1 cellular context compared by ENCODE assay signal in the genomic region with DNA sequence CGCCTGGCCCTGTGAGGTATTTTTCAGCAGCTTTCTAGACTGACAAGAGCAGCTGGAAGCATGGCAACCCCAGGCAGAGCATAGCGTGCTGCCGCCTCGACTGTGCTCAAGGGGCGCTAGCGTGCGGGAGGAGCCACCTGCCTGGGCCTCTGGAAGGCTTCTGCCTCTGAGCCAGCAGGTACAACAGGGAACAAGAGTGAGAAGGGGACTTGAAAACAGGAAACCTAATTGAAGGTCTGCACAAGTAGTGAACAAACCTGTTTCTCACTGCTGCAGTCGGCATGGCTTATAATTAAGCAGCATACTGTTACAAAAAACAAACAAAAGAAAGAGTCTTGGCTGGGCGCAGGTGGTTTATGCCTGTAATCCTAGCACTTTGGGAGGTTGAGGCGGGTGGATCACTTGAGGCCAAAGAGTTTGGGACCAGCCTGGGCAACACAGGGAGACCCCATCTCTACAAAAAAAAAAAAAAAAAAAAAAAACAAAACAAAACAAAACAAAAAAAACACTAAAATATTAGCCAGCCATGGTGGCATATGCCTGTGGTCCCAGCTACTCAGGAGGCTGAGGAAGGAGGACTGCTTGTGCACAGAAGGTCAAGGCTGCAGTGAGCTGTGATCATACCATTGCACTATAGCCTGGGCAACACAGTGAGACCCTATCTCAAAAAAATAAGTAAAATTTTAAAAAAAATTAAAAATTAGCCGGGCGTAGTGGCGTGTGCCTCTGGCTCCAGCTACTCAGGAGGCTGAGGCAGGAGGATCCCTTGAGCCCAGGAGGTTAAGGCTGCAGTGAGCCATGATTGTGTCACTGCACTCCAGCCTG.
TF ChIP-seq lines count a peak whose summit lies in the region.

No MANE protein-coding gene starts in this region.

TF ChIP-seq in HepG2, 621 proteins besides CTCF, POLR2A, EP300 and RAD21 (continued from another document):
- TF ChIP-seq, protein P1, sequence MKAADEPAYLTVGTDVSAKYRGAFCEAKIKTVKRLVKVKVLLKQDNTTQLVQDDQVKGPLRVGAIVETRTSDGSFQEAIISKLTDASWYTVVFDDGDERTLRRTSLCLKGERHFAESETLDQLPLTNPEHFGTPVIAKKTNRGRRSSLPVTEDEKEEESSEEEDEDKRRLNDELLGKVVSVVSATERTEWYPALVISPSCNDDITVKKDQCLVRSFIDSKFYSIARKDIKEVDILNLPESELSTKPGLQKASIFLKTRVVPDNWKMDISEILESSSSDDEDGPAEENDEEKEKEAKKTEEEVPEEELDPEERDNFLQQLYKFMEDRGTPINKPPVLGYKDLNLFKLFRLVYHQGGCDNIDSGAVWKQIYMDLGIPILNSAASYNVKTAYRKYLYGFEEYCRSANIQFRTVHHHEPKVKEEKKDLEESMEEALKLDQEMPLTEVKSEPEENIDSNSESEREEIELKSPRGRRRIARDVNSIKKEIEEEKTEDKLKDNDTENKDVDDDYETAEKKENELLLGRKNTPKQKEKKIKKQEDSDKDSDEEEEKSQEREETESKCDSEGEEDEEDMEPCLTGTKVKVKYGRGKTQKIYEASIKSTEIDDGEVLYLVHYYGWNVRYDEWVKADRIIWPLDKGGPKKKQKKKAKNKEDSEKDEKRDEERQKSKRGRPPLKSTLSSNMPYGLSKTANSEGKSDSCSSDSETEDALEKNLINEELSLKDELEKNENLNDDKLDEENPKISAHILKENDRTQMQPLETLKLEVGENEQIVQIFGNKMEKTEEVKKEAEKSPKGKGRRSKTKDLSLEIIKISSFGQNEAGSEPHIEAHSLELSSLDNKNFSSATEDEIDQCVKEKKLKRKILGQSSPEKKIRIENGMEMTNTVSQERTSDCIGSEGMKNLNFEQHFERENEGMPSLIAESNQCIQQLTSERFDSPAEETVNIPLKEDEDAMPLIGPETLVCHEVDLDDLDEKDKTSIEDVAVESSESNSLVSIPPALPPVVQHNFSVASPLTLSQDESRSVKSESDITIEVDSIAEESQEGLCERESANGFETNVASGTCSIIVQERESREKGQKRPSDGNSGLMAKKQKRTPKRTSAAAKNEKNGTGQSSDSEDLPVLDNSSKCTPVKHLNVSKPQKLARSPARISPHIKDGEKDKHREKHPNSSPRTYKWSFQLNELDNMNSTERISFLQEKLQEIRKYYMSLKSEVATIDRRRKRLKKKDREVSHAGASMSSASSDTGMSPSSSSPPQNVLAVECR (CRISPR knock-in tag; IDR thresholded peaks at IDR 0.05; ENCODE audit: borderline replicate concordance): no peak
- TF ChIP-seq, protein P2, sequence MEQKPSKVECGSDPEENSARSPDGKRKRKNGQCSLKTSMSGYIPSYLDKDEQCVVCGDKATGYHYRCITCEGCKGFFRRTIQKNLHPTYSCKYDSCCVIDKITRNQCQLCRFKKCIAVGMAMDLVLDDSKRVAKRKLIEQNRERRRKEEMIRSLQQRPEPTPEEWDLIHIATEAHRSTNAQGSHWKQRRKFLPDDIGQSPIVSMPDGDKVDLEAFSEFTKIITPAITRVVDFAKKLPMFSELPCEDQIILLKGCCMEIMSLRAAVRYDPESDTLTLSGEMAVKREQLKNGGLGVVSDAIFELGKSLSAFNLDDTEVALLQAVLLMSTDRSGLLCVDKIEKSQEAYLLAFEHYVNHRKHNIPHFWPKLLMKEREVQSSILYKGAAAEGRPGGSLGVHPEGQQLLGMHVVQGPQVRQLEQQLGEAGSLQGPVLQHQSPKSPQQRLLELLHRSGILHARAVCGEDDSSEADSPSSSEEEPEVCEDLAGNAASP (CRISPR knock-in tag; IDR thresholded peaks at IDR 0.05; ENCODE audit: borderline replicate concordance): no peak
- TF ChIP-seq PHF5A (CRISPR knock-in tag; IDR thresholded peaks at IDR 0.05; ENCODE audit: low read depth, unreplicated experiment) (no peak), STAG1 (CRISPR knock-in tag; IDR thresholded peaks at IDR 0.05) (peak; percentile 83), HNRNPL (IDR thresholded peaks at IDR 0.05; ENCODE audit: low read depth, low read length) (no peak), XRCC5 (optimal IDR thresholded peaks at IDR 0.05; ENCODE audit: low read length) (peak; percentile 74), ZNF615 (CRISPR knock-in tag; IDR thresholded peaks at IDR 0.05; ENCODE audit: borderline replicate concordance) (no peak), SNAPC2 (CRISPR knock-in tag; IDR thresholded peaks at IDR 0.05) (no peak), ZBTB1 (CRISPR knock-in tag; IDR thresholded peaks at IDR 0.05; ENCODE audit: borderline replicate concordance) (no peak), ARID2 (CRISPR knock-in tag; IDR thresholded peaks at IDR 0.05; ENCODE audit: borderline replicate concordance) (no peak), ZNF3 (CRISPR knock-in tag; IDR thresholded peaks at IDR 0.05) (no peak), ZNF709 (CRISPR knock-in tag; IDR thresholded peaks at IDR 0.05) (no peak), ZIK1 (CRISPR knock-in tag; IDR thresholded peaks at IDR 0.05; ENCODE audit: borderline replicate concordance, low read depth) (no peak), ZNF770 (CRISPR knock-in tag; IDR thresholded peaks at IDR 0.05) (no peak; the same call in 1 of the 2 replicates), KDM2A (CRISPR knock-in tag; IDR thresholded peaks at IDR 0.05; ENCODE audit: borderline replicate concordance, low read depth) (peak; percentile 53; the same call in 1 of the 2 replicates), KDM6A (CRISPR knock-in tag; IDR thresholded peaks at IDR 0.05; ENCODE audit: low read depth) (no peak), KAT7 (CRISPR knock-in tag; IDR thresholded peaks at IDR 0.05; ENCODE audit: borderline replicate concordance) (no peak), ELF4 (CRISPR knock-in tag; IDR thresholded peaks at IDR 0.05; ENCODE audit: borderline replicate concordance) (no peak), ZNF557 (CRISPR knock-in tag; IDR thresholded peaks at IDR 0.05) (no peak), CREB3 (CRISPR knock-in tag; IDR thresholded peaks at IDR 0.05) (no peak), ZNF737 (CRISPR knock-in tag; IDR thresholded peaks at IDR 0.05; ENCODE audit: borderline replicate concordance) (no peak), SUZ12 (IDR thresholded peaks at IDR 0.05; ENCODE audit: low read depth, low read length) (no peak), DNMT1 (CRISPR knock-in tag; IDR thresholded peaks at IDR 0.05) (no peak), ZNF598 (CRISPR knock-in tag; IDR thresholded peaks at IDR 0.05; ENCODE audit: borderline replicate concordance) (no peak), GATAD2A (CRISPR knock-in tag; IDR thresholded peaks at IDR 0.05) (no peak), ZMYM2 (CRISPR knock-in tag; IDR thresholded peaks at IDR 0.05) (no peak), ZNF552 (CRISPR knock-in tag; IDR thresholded peaks at IDR 0.05; ENCODE audit: borderline replicate concordance) (no peak), SOX6 (IDR thresholded peaks at IDR 0.05) (no peak), SOX6 (CRISPR knock-in tag; IDR thresholded peaks at IDR 0.05) (no peak), SMAD1 (CRISPR knock-in tag; IDR thresholded peaks at IDR 0.05; ENCODE audit: borderline replicate concordance, low read depth) (no peak), ZNF782 (CRISPR knock-in tag; IDR thresholded peaks at IDR 0.05; ENCODE audit: borderline replicate concordance) (no peak), ZNF768 (CRISPR knock-in tag; IDR thresholded peaks at IDR 0.05) (peak; percentile 36; the same call in 1 of the 2 replicates)
- TF ChIP-seq, protein P3, sequence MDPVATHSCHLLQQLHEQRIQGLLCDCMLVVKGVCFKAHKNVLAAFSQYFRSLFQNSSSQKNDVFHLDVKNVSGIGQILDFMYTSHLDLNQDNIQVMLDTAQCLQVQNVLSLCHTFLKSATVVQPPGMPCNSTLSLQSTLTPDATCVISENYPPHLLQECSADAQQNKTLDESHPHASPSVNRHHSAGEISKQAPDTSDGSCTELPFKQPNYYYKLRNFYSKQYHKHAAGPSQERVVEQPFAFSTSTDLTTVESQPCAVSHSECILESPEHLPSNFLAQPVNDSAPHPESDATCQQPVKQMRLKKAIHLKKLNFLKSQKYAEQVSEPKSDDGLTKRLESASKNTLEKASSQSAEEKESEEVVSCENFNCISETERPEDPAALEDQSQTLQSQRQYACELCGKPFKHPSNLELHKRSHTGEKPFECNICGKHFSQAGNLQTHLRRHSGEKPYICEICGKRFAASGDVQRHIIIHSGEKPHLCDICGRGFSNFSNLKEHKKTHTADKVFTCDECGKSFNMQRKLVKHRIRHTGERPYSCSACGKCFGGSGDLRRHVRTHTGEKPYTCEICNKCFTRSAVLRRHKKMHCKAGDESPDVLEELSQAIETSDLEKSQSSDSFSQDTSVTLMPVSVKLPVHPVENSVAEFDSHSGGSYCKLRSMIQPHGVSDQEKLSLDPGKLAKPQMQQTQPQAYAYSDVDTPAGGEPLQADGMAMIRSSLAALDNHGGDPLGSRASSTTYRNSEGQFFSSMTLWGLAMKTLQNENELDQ (CRISPR knock-in tag; IDR thresholded peaks at IDR 0.05; ENCODE audit: borderline replicate concordance): no peak
- TF ChIP-seq, protein P4, sequence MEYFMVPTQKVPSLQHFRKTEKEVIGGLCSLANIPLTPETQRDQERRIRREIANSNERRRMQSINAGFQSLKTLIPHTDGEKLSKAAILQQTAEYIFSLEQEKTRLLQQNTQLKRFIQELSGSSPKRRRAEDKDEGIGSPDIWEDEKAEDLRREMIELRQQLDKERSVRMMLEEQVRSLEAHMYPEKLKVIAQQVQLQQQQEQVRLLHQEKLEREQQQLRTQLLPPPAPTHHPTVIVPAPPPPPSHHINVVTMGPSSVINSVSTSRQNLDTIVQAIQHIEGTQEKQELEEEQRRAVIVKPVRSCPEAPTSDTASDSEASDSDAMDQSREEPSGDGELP (IDR thresholded peaks at IDR 0.05; ENCODE audit: borderline replicate concordance, low read depth): peak; percentile 40; the same call in 1 of the 2 replicates
- TF ChIP-seq, protein P5, sequence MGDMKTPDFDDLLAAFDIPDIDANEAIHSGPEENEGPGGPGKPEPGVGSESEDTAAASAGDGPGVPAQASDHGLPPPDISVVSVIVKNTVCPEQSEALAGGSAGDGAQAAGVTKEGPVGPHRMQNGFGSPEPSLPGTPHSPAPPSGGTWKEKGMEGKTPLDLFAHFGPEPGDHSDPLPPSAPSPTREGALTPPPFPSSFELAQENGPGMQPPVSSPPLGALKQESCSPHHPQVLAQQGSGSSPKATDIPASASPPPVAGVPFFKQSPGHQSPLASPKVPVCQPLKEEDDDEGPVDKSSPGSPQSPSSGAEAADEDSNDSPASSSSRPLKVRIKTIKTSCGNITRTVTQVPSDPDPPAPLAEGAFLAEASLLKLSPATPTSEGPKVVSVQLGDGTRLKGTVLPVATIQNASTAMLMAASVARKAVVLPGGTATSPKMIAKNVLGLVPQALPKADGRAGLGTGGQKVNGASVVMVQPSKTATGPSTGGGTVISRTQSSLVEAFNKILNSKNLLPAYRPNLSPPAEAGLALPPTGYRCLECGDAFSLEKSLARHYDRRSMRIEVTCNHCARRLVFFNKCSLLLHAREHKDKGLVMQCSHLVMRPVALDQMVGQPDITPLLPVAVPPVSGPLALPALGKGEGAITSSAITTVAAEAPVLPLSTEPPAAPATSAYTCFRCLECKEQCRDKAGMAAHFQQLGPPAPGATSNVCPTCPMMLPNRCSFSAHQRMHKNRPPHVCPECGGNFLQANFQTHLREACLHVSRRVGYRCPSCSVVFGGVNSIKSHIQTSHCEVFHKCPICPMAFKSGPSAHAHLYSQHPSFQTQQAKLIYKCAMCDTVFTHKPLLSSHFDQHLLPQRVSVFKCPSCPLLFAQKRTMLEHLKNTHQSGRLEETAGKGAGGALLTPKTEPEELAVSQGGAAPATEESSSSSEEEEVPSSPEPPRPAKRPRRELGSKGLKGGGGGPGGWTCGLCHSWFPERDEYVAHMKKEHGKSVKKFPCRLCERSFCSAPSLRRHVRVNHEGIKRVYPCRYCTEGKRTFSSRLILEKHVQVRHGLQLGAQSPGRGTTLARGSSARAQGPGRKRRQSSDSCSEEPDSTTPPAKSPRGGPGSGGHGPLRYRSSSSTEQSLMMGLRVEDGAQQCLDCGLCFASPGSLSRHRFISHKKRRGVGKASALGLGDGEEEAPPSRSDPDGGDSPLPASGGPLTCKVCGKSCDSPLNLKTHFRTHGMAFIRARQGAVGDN (CRISPR knock-in tag; IDR thresholded peaks at IDR 0.05): peak; percentile 74
- TF ChIP-seq, protein P6, sequence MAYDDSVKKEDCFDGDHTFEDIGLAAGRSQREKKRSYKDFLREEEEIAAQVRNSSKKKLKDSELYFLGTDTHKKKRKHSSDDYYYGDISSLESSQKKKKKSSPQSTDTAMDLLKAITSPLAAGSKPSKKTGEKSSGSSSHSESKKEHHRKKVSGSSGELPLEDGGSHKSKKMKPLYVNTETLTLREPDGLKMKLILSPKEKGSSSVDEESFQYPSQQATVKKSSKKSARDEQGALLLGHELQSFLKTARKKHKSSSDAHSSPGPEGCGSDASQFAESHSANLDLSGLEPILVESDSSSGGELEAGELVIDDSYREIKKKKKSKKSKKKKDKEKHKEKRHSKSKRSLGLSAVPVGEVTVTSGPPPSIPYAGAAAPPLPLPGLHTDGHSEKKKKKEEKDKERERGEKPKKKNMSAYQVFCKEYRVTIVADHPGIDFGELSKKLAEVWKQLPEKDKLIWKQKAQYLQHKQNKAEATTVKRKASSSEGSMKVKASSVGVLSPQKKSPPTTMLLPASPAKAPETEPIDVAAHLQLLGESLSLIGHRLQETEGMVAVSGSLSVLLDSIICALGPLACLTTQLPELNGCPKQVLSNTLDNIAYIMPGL (CRISPR knock-in tag; IDR thresholded peaks at IDR 0.05; ENCODE audit: borderline replicate concordance in 1 of 2, low read depth in 1 of 2): 0 out of 4 replicates have a peak, but pooled peaks of 1 of the 2 experiments have one; percentile 22
- TF ChIP-seq, protein P7, sequence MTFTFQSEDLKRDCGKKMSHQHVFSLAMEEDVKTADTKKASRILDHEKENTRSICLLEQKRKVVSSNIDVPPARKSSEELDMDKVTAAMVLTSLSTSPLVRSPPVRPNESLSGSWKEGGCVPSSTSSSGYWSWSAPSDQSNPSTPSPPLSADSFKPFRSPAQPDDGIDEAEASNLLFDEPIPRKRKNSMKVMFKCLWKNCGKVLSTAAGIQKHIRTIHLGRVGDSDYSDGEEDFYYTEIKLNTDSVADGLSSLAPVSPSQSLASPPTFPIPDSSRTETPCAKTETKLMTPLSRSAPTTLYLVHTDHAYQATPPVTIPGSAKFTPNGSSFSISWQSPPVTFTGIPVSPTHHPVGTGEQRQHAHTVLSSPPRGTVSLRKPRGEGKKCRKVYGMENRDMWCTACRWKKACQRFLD (CRISPR knock-in tag; IDR thresholded peaks at IDR 0.05; ENCODE audit: borderline replicate concordance): no peak
